In genomic region chr11:118998822-118999221, GRCh38 we compare ENCODE assay signal across 8 cellular contexts. TPM values are rescaled to one million over a fixed set of nuclear protein-coding genes. Genes with fewer than 3 reads are reported as not detected.
DNase-seq lines count a peak whose midpoint lies in the region; ATAC-seq lines count a peak whose summit lies in the region.

No MANE protein-coding gene starts in this region.

- H3K36me3 ChIP-seq in BLaER1 treated with 17β-estradiol and CSF1 and Interleukin-3, amounts not matched to agents 10 nM and 100 nM = peaks cover 40 to 55% (median 49%) of the 10 kb centered on the region in 11 experiments

- in situ Hi-C loops in T47D (cut with HindIII; ENCODE audit: low pct_unique_long_range_greater_than_20kb, low sequenced_read_pairs) = no loop called here

- H3K4me1 ChIP-seq in BLaER1 treated with 17β-estradiol and CSF1 and Interleukin-3, amounts not matched to agents 10 nM and 100 nM = peaks cover 25 to 36% (median 29%) of the 10 kb centered on the region in 10 experiments

- peak overlapping the region; percentile 87 to 94 (median 93) for H3K27ac Mint-ChIP-seq in IgD-negative memory B cell

- H3K36me3 Mint-ChIP-seq in IgD-negative memory B cell = peaks cover 5% of the 10 kb centered on the region

- peak overlapping the region; percentile 76 to 94 (median 83) for H3K4me3 ChIP-seq in BLaER1 treated with 17β-estradiol and CSF1 and Interleukin-3, amounts not matched to agents 10 nM and 100 nM

- no peaks in the 10 kb centered on the region for H3K9me3 Mint-ChIP-seq in IgD-negative memory B cell

- H3K9me3 ChIP-seq in BLaER1 treated with 17β-estradiol and CSF1 and Interleukin-3, amounts not matched to agents 10 nM and 100 nM (replicated peaks in 1 of 11) = peaks cover 0 to 7% (median 0%) of the 10 kb centered on the region in 11 experiments; a peak in 2 of 22 replicates

- H3K9ac ChIP-seq in BLaER1 treated with 17β-estradiol and CSF1 and Interleukin-3, amounts not matched to agents 10 nM and 100 nM = peak overlapping the region; percentile 76 to 87 (median 84)

- DNase-seq in T47D (ENCODE audit: low read depth in 1 of 2, low spot score in 1 of 2) = peak; percentile 72 to 79
- peak; percentile 33 to 55 for DNase-seq in lung microvascular endothelial cell (ENCODE audit: low read depth in 2 of 2)
- no peak for DNase-seq in stimulated activated CD4-positive, alpha-beta T cell treated with anti-CD3 and anti-CD28 coated beads, Interleukin-4, amount 100 ng/mL, for 4 hours
- DNase-seq in SKM-1 treated with dmso at 0.1 percent for 144 hours (lab: John Stamatoyannopoulos, UW; ENCODE audit: unreplicated experiment) = no peak
- DNase-seq in NK-92 (lab: John Stamatoyannopoulos, UW; ENCODE audit: unreplicated experiment) = no peak

- H3K4me2 ChIP-seq in BLaER1 treated with 17β-estradiol and CSF1 and Interleukin-3, amounts not matched to agents 10 nM and 100 nM = peak overlapping the region; percentile 90 to 99 (median 96)

- peak overlapping the region; percentile 95 to 98 (median 96) for H3K4me3 Mint-ChIP-seq in IgD-negative memory B cell

- H4K20me1 ChIP-seq in BLaER1 treated with 17β-estradiol and CSF1 and Interleukin-3, amounts not matched to agents 10 nM and 100 nM = no peaks in the 10 kb centered on the region; a peak in 1 of 22 replicates

- no peaks in the 10 kb centered on the region for H3K27me3 ChIP-seq in BLaER1 treated with 17β-estradiol and CSF1 and Interleukin-3, amounts not matched to agents 10 nM and 100 nM

- H3K27ac ChIP-seq in BLaER1 treated with 17β-estradiol and CSF1 and Interleukin-3, amounts not matched to agents 10 nM and 100 nM = peak overlapping the region in 7 of 11 experiments; percentile 72 to 82 (median 79); a peak in 11 of 22 replicates

- ATAC-seq in GM18519 (IDR thresholded peaks at IDR 0.05; ENCODE audit: low FRiP score, unreplicated experiment) = no peak

- no peaks in the 10 kb centered on the region for H3K27me3 Mint-ChIP-seq in IgD-negative memory B cell

- H3K4me1 Mint-ChIP-seq in IgD-negative memory B cell = peaks cover 21 to 30% (median 23%) of the 10 kb centered on the region in 3 donors

RNA-seq across cellular contexts. Expression of gene CENATAC, which starts 0.9 kb away (rescaled TPM):
- 11.2 TPM for polyA plus RNA-seq in IgD-negative memory B cell
- 4.4 and 8.5 TPM in 2 replicates for total RNA-seq in lung microvascular endothelial cell

RNA-seq across cellular contexts. Expression of gene RPS25, which starts 19.3 kb away (rescaled TPM):
- polyA plus RNA-seq in IgD-negative memory B cell = 4,856 TPM
- total RNA-seq in lung microvascular endothelial cell = 413 and 578 TPM in 2 replicates

RNA-seq across cellular contexts. Expression of gene TRAPPC4, which starts 19.7 kb away (rescaled TPM):
- 81.5 TPM for polyA plus RNA-seq in IgD-negative memory B cell
- total RNA-seq in lung microvascular endothelial cell = 73.2 and 89.8 TPM in 2 replicates

RNA-seq across cellular contexts. Expression of gene FOXR1, which starts 27.3 kb away (rescaled TPM):
- polyA plus RNA-seq in IgD-negative memory B cell = not detected
- not detected in 2 replicates for total RNA-seq in lung microvascular endothelial cell

RNA-seq across cellular contexts. Expression of gene SLC37A4, which starts 31.9 kb away (rescaled TPM):
- polyA plus RNA-seq in IgD-negative memory B cell = 10.9 TPM
- 9.9 and 10.2 TPM in 2 replicates for total RNA-seq in lung microvascular endothelial cell

Comparison
In these comparisons a context has a peak if more than half of its experiments do, and no peak if none do; other contexts are left out.
1. DNase-seq: peak in T47D (2 of 2) and lung microvascular endothelial cell (2 of 2); none in stimulated activated CD4-positive, alpha-beta T cell treated with anti-CD3 and anti-CD28 coated beads, Interleukin-4, amount 100 ng/mL, for 4 hours (0 of 2), SKM-1 treated with dmso at 0.1 percent for 144 hours (single experiment) and NK-92 (single experiment).